Comparison of ENCODE assay signal across 8 cellular contexts in the genomic region with DNA sequence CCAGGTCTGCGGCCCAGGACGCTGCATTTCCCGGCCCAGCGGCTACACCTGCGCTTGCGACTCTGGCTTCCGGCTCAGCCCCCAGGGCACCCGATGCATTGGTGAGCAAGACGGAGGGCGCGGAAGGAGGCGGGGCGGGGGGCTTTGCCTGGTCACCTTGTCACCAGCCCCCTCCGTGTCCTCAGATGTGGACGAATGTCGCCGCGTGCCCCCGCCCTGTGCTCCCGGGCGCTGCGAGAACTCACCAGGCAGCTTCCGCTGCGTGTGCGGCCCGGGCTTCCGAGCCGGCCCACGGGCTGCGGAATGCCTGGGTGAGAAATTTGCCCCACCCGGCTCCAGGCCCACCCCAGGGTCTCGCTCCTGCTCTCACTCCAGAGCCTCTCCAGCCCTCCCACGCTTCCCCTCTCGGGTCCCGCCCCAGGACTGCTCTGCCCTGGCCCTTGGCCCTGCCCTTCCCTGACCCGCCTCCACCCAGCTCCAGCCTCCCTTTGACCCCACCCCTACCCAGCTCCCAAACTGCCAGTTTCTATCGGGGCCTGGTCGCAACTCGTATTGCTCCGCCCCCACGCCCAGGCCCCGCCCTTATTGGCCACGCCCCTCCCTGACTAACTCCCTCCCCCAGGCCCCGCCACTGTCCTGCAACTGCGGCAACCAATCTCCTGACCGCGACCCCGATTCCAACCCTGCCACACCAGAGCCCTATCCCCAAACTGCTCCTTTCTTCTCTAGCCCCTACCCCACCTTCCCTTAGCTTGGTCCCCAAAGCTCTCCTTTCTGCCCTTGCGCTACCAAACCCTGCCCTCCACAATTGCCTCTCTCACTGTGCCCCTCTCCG. TPM values are rescaled to one million over a fixed set of nuclear protein-coding genes. Genes with fewer than 3 reads are reported as not detected.
A peak's percentile ranks its signal among the peaks of the same experiment; 100 is the strongest.
DNase-seq lines count a peak whose midpoint lies in the region; ATAC-seq, FAIRE-seq and TF ChIP-seq lines count a peak whose summit lies in the region.

No MANE protein-coding gene starts in this region.

- H3K4me2 ChIP-seq in A549: peak overlapping the region; percentile 65

- H3K27me3 ChIP-seq in upper lobe of right lung: no peaks in the 10 kb centered on the region

- DNase-seq in A549 (ENCODE audit: low read depth in 1 of 2, low spot score in 1 of 2): peak; percentile 93 to 98
- peak; percentile 92 for DNase-seq in SK-MEL-5 (ENCODE audit: low read depth, low spot score)
- DNase-seq in activated naive CD4-positive, alpha-beta T cell treated with anti-CD3 and anti-CD28 coated beads for 36 hours: peak; percentile 97
- DNase-seq in Right ventricle myocardium superior: peak; percentile 94
- DNase-seq in posterior vena cava (ENCODE audit: low spot score): peak; percentile 97
- peak; percentile 97 for DNase-seq in upper lobe of right lung

- ATAC-seq in A549 (peak; percentile 12 to 55; a peak in 5 of 6 replicates), HG03354 (IDR thresholded peaks at IDR 0.05; ENCODE audit: poor library complexity, severe bottlenecking, unreplicated experiment) (peak; percentile 51), Right ventricle myocardium superior (ENCODE audit: poor library complexity) (peak; percentile 58), upper lobe of right lung (peak; percentile 80)

- H3K4me1 ChIP-seq in A549: peaks cover 43% of the 10 kb centered on the region
- H3K4me1 ChIP-seq in upper lobe of right lung: peaks cover 45% of the 10 kb centered on the region

- H3K27me3 Mint-ChIP-seq in activated naive CD4-positive, alpha-beta T cell treated with anti-CD3 and anti-CD28 coated beads for 36 hours (ENCODE audit: low read depth): no peaks in the 10 kb centered on the region

- no peaks in the 10 kb centered on the region for H3K9me3 Mint-ChIP-seq in activated naive CD4-positive, alpha-beta T cell treated with anti-CD3 and anti-CD28 coated beads for 36 hours

- CTCF ChIA-PET in A549 (lab: Yijun Ruan, JAX): interaction anchor here (0.6 to 35.2 kb wide), 10 partner anchors 8 to 63 kb away, joined by 3 to 2247 read pairs (median 4); no protein-coding TSS in a partner anchor
- CTCF ChIA-PET in activated naive CD4-positive, alpha-beta T cell treated with anti-CD3 and anti-CD28 coated beads for 36 hours (lab: Charles Lee): interaction anchor here (1.0 to 2.3 kb wide), 4 partner anchors 24 to 144 kb away, joined by 3 to 15 read pairs (median 6); a partner anchor contains a TSS

- TF ChIP-seq CTCF in A549 (IDR thresholded peaks at IDR 0.05) (no peak), upper lobe of right lung (IDR thresholded peaks at IDR 0.05) (no peak)

- peak overlapping the region; percentile 91 for H3K27ac Mint-ChIP-seq in activated naive CD4-positive, alpha-beta T cell treated with anti-CD3 and anti-CD28 coated beads for 36 hours

- peaks cover 67% of the 10 kb centered on the region for H3K4me1 Mint-ChIP-seq in activated naive CD4-positive, alpha-beta T cell treated with anti-CD3 and anti-CD28 coated beads for 36 hours (ENCODE audit: low read depth)

- peak overlapping the region; percentile 49 for H3K4me3 ChIP-seq in A549
- peak overlapping the region; percentile 48 for H3K4me3 ChIP-seq in upper lobe of right lung

- POLR2A ChIA-PET in A549 (lab: Yijun Ruan, JAX): interaction anchor here (0.5 to 1.5 kb wide), 4 partner anchors 15 to 839 kb away, joined by 4 to 6 read pairs (median 6); a partner anchor contains a TSS

- no peaks in the 10 kb centered on the region for H3K36me3 ChIP-seq in upper lobe of right lung

- H3K9me3 ChIP-seq in A549 (no peaks in the 10 kb centered on the region), upper lobe of right lung (no peaks in the 10 kb centered on the region)

- 0 out of 2 replicates have a peak, but pooled peaks have one; percentile 19 for TF ChIP-seq POLR2A in A549 (IDR thresholded peaks at IDR 0.05; ENCODE audit: low read length)
- TF ChIP-seq POLR2A in GM18526 (IDR thresholded peaks at IDR 0.05; ENCODE audit: extremely low read depth, insufficient read length): peak; percentile 57

- no peak for FAIRE-seq in A549 (lab: Jason Lieb, UNC)

- TF ChIP-seq EP300 in A549 (IDR thresholded peaks at IDR 0.05): no peak

- peak overlapping the region; percentile 89 for H3K4me3 Mint-ChIP-seq in activated naive CD4-positive, alpha-beta T cell treated with anti-CD3 and anti-CD28 coated beads for 36 hours

- no peak for TF ChIP-seq RAD21 in A549 (conservative IDR thresholded peaks at IDR 0.05 in 1 of 2, IDR thresholded peaks at IDR 0.05 in 1 of 2)

- in situ Hi-C loops in SK-MEL-5 (cut with HindIII; ENCODE audit: low pct_unique_long_range_greater_than_20kb, low sequenced_read_pairs): no loop called here

- intact Hi-C loops in activated naive CD4-positive, alpha-beta T cell treated with anti-CD3 and anti-CD28 coated beads for 36 hours (cut with micrococcal nuclease): loop anchor here (10.0 kb wide), 4 partner anchors 615 to 1205 kb away; a partner anchor contains a TSS
- intact Hi-C loops in Right ventricle myocardium superior (cut with DNase I) (no loop called here), posterior vena cava (cut with DNase I) (loop anchor here in 1 of 2 donors (5.0 kb wide), 1 partner anchor 33 kb away; no protein-coding TSS in a partner anchor), upper lobe of right lung (cut with DNase I) (no loop called here)

- H3K36me3 Mint-ChIP-seq in activated naive CD4-positive, alpha-beta T cell treated with anti-CD3 and anti-CD28 coated beads for 36 hours (ENCODE audit: low read depth): peaks cover 3% of the 10 kb centered on the region

- 58% methylated on average over 47 of the region's 50 CpGs for WGBS in A549 (ENCODE audit: missing lambda C conversion rate)

- peak overlapping the region; percentile 60 to 68 for H3K27ac ChIP-seq in A549
- H3K27ac ChIP-seq in upper lobe of right lung: peak overlapping the region; percentile 80

TF ChIP-seq in A549, 52 proteins besides CTCF, POLR2A, EP300 and RAD21:
- TF ChIP-seq JUN (IDR thresholded peaks at IDR 0.05): 0 out of 5 replicates have a peak, but pooled peaks of 1 of the 2 experiments have one; percentile 43
- TF ChIP-seq, protein P1, sequence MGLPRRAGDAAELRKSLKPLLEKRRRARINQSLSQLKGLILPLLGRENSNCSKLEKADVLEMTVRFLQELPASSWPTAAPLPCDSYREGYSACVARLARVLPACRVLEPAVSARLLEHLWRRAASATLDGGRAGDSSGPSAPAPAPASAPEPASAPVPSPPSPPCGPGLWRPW (IDR thresholded peaks at IDR 0.05): no peak

RNA-seq across cellular contexts. Expression of a gene that starts 8.6 kb away (rescaled TPM):
- polyA plus RNA-seq in A549 (2011; rRNA removed): 23.1 and 32.0 TPM in 2 replicates
- 65.2 and 69.3 TPM in 2 replicates for polyA plus RNA-seq in A549 (2012; cell fraction: cytosol; rRNA removed)
- 475 and 611 TPM in 2 replicates for polyA plus RNA-seq in A549 (2012; cell fraction: nucleus; rRNA removed)
- 37.7 to 51.1 TPM (median 43.2 TPM) in 3 replicates for polyA plus RNA-seq in A549 (2017; fragmentation: RNase III; extraction: RNeasy Plus Mini Kit Qiagen cat#74134 plus additional on column Dnase treatment)
- polyA minus RNA-seq in A549 (2011; rRNA and poly(A)+ RNA removed): 16.3 and 26.9 TPM in 2 replicates
- 10.9 and 13.4 TPM in 2 replicates for total RNA-seq in SK-MEL-5 (2014; rRNA removed; shearing (Covaris generic))
- 46.6 and 55.1 TPM in 2 replicates for polyA plus RNA-seq in SK-MEL-5 (2015; cell fraction: cytosol; rRNA removed)
- 316 and 403 TPM in 2 replicates for polyA plus RNA-seq in SK-MEL-5 (2015; cell fraction: nucleus; rRNA removed)
- total RNA-seq in activated naive CD4-positive, alpha-beta T cell treated with anti-CD3 and anti-CD28 coated beads for 36 hours: 100 to 1,000 TPM; 147 to 153 TPM
- total RNA-seq in Right ventricle myocardium superior: 296 TPM
- total RNA-seq in posterior vena cava: 100 to 1,000 TPM; 200 to 265 TPM
- 430 TPM for total RNA-seq in upper lobe of right lung

RNA-seq across cellular contexts. Expression of a gene that starts 33.1 kb away (rescaled TPM):
- polyA plus RNA-seq in A549 (2011; rRNA removed): 75.2 and 79.7 TPM in 2 replicates
- polyA plus RNA-seq in A549 (2012; cell fraction: cytosol; rRNA removed): 163 and 237 TPM in 2 replicates
- polyA plus RNA-seq in A549 (2012; cell fraction: nucleus; rRNA removed): 317 and 432 TPM in 2 replicates
- polyA plus RNA-seq in A549 (2017; fragmentation: RNase III; extraction: RNeasy Plus Mini Kit Qiagen cat#74134 plus additional on column Dnase treatment): 94.9 to 128 TPM (median 123 TPM) in 3 replicates
- 133 and 167 TPM in 2 replicates for polyA minus RNA-seq in A549 (2011; rRNA and poly(A)+ RNA removed)
- total RNA-seq in SK-MEL-5 (2014; rRNA removed; shearing (Covaris generic)): 17.6 and 21.2 TPM in 2 replicates
- 79.1 and 87.1 TPM in 2 replicates for polyA plus RNA-seq in SK-MEL-5 (2015; cell fraction: cytosol; rRNA removed)
- 76.3 and 96.0 TPM in 2 replicates for polyA plus RNA-seq in SK-MEL-5 (2015; cell fraction: nucleus; rRNA removed)
- total RNA-seq in activated naive CD4-positive, alpha-beta T cell treated with anti-CD3 and anti-CD28 coated beads for 36 hours: 10 to 100 TPM; 90.1 to 99.4 TPM
- total RNA-seq in Right ventricle myocardium superior: 15.7 TPM
- total RNA-seq in posterior vena cava: 10 to 100 TPM; 43.8 to 45.3 TPM
- 68.1 TPM for total RNA-seq in upper lobe of right lung

Comparison
In these comparisons a context has a peak if more than half of its experiments do, and no peak if none do; other contexts are left out.
1. Peak in every context shown above with its lines: DNase-seq, ATAC-seq, H3K4me3 ChIP-seq and H3K27ac ChIP-seq.
2. RNA of a gene that starts 8.6 kb away (total RNA-seq): 430 TPM in upper lobe of right lung (single experiment), 296 TPM in Right ventricle myocardium superior (single experiment), 200 to 265 TPM in posterior vena cava and 147 to 153 TPM in activated naive CD4-positive, alpha-beta T cell treated with anti-CD3 and anti-CD28 coated beads for 36 hours; 10.9 to 13.4 TPM in SK-MEL-5; every median in the first group is over 10 times any median in the second.